Comparison of ENCODE assay signal across 1 cellular context in the genomic region with DNA sequence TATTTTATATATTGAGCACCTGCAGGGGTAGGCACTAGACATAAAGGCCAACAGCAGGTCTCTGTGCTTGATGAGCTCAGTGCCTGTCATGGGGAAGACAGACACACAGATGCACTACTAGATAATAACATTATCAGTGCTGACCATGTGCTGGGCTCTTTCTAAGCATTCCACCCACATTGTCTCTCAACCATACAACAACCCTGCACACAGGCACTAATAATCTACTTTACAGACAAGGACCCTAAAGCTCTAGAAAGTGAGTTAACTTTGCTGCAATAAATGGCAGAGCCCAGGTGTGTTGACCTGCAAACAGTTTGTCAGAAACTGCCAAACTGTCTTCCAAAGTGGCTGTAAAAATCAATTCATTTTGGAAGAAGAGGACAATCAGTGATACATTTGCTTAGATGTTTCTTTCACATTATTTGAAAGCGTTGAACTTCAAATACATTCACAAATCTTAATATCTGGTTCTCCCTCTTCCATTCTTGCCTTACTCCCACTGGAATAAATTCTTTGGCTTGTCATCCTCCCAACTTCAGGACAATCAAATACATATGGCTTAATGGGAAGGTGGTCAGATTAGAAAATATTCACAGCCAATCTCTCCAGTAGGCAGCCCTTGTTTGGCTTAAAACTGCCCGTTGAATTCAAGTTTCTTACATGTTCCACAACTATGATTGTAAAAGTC.
A peak's percentile ranks its signal among the peaks of the same experiment; 100 is the strongest.
TF ChIP-seq lines count a peak whose summit lies in the region.

No MANE protein-coding gene starts in this region.

TF ChIP-seq in K562, 482 proteins besides CTCF, POLR2A, EP300 and RAD21 (continued from another document and continues in another):
- TF ChIP-seq SAP30 (IDR thresholded peaks at IDR 0.05; ENCODE audit: borderline replicate concordance, insufficient read depth, low read depth, low read length, poor library complexity, severe bottlenecking) (no peak), ILF3 (IDR thresholded peaks at IDR 0.05; ENCODE audit: borderline replicate concordance) (peak; percentile 75; the same call in 1 of the 2 replicates), NCOA4 (IDR thresholded peaks at IDR 0.05; ENCODE audit: partially characterized antibody) (no peak), CBX2 (IDR thresholded peaks at IDR 0.05; ENCODE audit: insufficient read depth, low read length, poor library complexity, severe bottlenecking) (no peak), GABPA (tag; conservative IDR thresholded peaks at IDR 0.05; ENCODE audit: low read depth) (0 out of 2 replicates have a peak, but pooled peaks have one; percentile 36), RUNX1 (IDR thresholded peaks at IDR 0.05; ENCODE audit: low read depth) (0 out of 2 replicates have a peak, but pooled peaks have one; percentile 75), ZNF143 (CRISPR knock-in tag; IDR thresholded peaks at IDR 0.05) (no peak), PURB (CRISPR knock-in tag; IDR thresholded peaks at IDR 0.05; ENCODE audit: low read depth) (no peak), ZC3H8 (IDR thresholded peaks at IDR 0.05) (no peak), CBX3 (IDR thresholded peaks at IDR 0.05; ENCODE audit: borderline replicate concordance in 1 of 2, low read length in 2 of 2) (peak in 1 of 2 experiments; percentile 89; a peak in 1 of 3 replicates), ZNF707 (CRISPR knock-in tag; conservative IDR thresholded peaks at IDR 0.05) (no peak), MCM2 (IDR thresholded peaks at IDR 0.05; ENCODE audit: low read depth) (no peak), ZNF316 (IDR thresholded peaks at IDR 0.05) (no peak), ATF1 (CRISPR knock-in tag; IDR thresholded peaks at IDR 0.05) (no peak), ATF1 (tag; IDR thresholded peaks at IDR 0.05) (peak; percentile 80), CEBPG (CRISPR knock-in tag; IDR thresholded peaks at IDR 0.05) (no peak), CEBPG (tag; conservative IDR thresholded peaks at IDR 0.05 in 1 of 2, IDR thresholded peaks at IDR 0.05 in 1 of 2) (peak in 1 of 2 experiments; percentile 45; a peak in 1 of 4 replicates), FOXK1 (CRISPR knock-in tag; IDR thresholded peaks at IDR 0.05; ENCODE audit: borderline replicate concordance) (no peak), ZNF431 (CRISPR knock-in tag; IDR thresholded peaks at IDR 0.05) (no peak), CHD1 (IDR thresholded peaks at IDR 0.05; ENCODE audit: low read length) (no peak), ZNF76 (CRISPR knock-in tag; IDR thresholded peaks at IDR 0.05; ENCODE audit: borderline replicate concordance) (no peak), FOXM1 (IDR thresholded peaks at IDR 0.05; ENCODE audit: low read depth) (peak; percentile 95), FOXM1 (CRISPR knock-in tag; IDR thresholded peaks at IDR 0.05; ENCODE audit: low read depth) (no peak), ZNF586 (CRISPR knock-in tag; conservative IDR thresholded peaks at IDR 0.05) (no peak), ZNF384 (IDR thresholded peaks at IDR 0.05; ENCODE audit: low read depth, low read length) (no peak), IFI16 (CRISPR knock-in tag; IDR thresholded peaks at IDR 0.05) (no peak)
- TF ChIP-seq, protein P1, sequence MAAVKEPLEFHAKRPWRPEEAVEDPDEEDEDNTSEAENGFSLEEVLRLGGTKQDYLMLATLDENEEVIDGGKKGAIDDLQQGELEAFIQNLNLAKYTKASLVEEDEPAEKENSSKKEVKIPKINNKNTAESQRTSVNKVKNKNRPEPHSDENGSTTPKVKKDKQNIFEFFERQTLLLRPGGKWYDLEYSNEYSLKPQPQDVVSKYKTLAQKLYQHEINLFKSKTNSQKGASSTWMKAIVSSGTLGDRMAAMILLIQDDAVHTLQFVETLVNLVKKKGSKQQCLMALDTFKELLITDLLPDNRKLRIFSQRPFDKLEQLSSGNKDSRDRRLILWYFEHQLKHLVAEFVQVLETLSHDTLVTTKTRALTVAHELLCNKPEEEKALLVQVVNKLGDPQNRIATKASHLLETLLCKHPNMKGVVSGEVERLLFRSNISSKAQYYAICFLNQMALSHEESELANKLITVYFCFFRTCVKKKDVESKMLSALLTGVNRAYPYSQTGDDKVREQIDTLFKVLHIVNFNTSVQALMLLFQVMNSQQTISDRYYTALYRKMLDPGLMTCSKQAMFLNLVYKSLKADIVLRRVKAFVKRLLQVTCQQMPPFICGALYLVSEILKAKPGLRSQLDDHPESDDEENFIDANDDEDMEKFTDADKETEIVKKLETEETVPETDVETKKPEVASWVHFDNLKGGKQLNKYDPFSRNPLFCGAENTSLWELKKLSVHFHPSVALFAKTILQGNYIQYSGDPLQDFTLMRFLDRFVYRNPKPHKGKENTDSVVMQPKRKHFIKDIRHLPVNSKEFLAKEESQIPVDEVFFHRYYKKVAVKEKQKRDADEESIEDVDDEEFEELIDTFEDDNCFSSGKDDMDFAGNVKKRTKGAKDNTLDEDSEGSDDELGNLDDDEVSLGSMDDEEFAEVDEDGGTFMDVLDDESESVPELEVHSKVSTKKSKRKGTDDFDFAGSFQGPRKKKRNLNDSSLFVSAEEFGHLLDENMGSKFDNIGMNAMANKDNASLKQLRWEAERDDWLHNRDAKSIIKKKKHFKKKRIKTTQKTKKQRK (IDR thresholded peaks at IDR 0.05; ENCODE audit: borderline replicate concordance, low read depth, low read length) = no peak
- TF ChIP-seq, protein P2, sequence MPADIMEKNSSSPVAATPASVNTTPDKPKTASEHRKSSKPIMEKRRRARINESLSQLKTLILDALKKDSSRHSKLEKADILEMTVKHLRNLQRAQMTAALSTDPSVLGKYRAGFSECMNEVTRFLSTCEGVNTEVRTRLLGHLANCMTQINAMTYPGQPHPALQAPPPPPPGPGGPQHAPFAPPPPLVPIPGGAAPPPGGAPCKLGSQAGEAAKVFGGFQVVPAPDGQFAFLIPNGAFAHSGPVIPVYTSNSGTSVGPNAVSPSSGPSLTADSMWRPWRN (IDR thresholded peaks at IDR 0.05; ENCODE audit: low read depth) = peak; percentile 81
- TF ChIP-seq, protein P3, sequence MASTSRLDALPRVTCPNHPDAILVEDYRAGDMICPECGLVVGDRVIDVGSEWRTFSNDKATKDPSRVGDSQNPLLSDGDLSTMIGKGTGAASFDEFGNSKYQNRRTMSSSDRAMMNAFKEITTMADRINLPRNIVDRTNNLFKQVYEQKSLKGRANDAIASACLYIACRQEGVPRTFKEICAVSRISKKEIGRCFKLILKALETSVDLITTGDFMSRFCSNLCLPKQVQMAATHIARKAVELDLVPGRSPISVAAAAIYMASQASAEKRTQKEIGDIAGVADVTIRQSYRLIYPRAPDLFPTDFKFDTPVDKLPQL (IDR thresholded peaks at IDR 0.05; ENCODE audit: extremely low read depth, insufficient read length) = no peak
- TF ChIP-seq, protein P4, sequence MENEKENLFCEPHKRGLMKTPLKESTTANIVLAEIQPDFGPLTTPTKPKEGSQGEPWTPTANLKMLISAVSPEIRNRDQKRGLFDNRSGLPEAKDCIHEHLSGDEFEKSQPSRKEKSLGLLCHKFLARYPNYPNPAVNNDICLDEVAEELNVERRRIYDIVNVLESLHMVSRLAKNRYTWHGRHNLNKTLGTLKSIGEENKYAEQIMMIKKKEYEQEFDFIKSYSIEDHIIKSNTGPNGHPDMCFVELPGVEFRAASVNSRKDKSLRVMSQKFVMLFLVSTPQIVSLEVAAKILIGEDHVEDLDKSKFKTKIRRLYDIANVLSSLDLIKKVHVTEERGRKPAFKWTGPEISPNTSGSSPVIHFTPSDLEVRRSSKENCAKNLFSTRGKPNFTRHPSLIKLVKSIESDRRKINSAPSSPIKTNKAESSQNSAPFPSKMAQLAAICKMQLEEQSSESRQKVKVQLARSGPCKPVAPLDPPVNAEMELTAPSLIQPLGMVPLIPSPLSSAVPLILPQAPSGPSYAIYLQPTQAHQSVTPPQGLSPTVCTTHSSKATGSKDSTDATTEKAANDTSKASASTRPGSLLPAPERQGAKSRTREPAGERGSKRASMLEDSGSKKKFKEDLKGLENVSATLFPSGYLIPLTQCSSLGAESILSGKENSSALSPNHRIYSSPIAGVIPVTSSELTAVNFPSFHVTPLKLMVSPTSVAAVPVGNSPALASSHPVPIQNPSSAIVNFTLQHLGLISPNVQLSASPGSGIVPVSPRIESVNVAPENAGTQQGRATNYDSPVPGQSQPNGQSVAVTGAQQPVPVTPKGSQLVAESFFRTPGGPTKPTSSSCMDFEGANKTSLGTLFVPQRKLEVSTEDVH (IDR thresholded peaks at IDR 0.05; ENCODE audit: low read depth, partially characterized antibody) = peak; percentile 44
- TF ChIP-seq, protein P5, sequence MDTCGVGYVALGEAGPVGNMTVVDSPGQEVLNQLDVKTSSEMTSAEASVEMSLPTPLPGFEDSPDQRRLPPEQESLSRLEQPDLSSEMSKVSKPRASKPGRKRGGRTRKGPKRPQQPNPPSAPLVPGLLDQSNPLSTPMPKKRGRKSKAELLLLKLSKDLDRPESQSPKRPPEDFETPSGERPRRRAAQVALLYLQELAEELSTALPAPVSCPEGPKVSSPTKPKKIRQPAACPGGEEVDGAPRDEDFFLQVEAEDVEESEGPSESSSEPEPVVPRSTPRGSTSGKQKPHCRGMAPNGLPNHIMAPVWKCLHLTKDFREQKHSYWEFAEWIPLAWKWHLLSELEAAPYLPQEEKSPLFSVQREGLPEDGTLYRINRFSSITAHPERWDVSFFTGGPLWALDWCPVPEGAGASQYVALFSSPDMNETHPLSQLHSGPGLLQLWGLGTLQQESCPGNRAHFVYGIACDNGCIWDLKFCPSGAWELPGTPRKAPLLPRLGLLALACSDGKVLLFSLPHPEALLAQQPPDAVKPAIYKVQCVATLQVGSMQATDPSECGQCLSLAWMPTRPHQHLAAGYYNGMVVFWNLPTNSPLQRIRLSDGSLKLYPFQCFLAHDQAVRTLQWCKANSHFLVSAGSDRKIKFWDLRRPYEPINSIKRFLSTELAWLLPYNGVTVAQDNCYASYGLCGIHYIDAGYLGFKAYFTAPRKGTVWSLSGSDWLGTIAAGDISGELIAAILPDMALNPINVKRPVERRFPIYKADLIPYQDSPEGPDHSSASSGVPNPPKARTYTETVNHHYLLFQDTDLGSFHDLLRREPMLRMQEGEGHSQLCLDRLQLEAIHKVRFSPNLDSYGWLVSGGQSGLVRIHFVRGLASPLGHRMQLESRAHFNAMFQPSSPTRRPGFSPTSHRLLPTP (IDR thresholded peaks at IDR 0.05; ENCODE audit: borderline replicate concordance, extremely low read depth, insufficient read length) = no peak
- TF ChIP-seq, protein P6, sequence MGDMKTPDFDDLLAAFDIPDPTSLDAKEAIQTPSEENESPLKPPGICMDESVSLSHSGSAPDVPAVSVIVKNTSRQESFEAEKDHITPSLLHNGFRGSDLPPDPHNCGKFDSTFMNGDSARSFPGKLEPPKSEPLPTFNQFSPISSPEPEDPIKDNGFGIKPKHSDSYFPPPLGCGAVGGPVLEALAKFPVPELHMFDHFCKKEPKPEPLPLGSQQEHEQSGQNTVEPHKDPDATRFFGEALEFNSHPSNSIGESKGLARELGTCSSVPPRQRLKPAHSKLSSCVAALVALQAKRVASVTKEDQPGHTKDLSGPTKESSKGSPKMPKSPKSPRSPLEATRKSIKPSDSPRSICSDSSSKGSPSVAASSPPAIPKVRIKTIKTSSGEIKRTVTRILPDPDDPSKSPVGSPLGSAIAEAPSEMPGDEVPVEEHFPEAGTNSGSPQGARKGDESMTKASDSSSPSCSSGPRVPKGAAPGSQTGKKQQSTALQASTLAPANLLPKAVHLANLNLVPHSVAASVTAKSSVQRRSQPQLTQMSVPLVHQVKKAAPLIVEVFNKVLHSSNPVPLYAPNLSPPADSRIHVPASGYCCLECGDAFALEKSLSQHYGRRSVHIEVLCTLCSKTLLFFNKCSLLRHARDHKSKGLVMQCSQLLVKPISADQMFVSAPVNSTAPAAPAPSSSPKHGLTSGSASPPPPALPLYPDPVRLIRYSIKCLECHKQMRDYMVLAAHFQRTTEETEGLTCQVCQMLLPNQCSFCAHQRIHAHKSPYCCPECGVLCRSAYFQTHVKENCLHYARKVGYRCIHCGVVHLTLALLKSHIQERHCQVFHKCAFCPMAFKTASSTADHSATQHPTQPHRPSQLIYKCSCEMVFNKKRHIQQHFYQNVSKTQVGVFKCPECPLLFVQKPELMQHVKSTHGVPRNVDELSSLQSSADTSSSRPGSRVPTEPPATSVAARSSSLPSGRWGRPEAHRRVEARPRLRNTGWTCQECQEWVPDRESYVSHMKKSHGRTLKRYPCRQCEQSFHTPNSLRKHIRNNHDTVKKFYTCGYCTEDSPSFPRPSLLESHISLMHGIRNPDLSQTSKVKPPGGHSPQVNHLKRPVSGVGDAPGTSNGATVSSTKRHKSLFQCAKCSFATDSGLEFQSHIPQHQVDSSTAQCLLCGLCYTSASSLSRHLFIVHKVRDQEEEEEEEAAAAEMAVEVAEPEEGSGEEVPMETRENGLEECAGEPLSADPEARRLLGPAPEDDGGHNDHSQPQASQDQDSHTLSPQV (IDR thresholded peaks at IDR 0.05) = peak; percentile 44; the same call in 1 of the 2 replicates
- TF ChIP-seq, protein P7, sequence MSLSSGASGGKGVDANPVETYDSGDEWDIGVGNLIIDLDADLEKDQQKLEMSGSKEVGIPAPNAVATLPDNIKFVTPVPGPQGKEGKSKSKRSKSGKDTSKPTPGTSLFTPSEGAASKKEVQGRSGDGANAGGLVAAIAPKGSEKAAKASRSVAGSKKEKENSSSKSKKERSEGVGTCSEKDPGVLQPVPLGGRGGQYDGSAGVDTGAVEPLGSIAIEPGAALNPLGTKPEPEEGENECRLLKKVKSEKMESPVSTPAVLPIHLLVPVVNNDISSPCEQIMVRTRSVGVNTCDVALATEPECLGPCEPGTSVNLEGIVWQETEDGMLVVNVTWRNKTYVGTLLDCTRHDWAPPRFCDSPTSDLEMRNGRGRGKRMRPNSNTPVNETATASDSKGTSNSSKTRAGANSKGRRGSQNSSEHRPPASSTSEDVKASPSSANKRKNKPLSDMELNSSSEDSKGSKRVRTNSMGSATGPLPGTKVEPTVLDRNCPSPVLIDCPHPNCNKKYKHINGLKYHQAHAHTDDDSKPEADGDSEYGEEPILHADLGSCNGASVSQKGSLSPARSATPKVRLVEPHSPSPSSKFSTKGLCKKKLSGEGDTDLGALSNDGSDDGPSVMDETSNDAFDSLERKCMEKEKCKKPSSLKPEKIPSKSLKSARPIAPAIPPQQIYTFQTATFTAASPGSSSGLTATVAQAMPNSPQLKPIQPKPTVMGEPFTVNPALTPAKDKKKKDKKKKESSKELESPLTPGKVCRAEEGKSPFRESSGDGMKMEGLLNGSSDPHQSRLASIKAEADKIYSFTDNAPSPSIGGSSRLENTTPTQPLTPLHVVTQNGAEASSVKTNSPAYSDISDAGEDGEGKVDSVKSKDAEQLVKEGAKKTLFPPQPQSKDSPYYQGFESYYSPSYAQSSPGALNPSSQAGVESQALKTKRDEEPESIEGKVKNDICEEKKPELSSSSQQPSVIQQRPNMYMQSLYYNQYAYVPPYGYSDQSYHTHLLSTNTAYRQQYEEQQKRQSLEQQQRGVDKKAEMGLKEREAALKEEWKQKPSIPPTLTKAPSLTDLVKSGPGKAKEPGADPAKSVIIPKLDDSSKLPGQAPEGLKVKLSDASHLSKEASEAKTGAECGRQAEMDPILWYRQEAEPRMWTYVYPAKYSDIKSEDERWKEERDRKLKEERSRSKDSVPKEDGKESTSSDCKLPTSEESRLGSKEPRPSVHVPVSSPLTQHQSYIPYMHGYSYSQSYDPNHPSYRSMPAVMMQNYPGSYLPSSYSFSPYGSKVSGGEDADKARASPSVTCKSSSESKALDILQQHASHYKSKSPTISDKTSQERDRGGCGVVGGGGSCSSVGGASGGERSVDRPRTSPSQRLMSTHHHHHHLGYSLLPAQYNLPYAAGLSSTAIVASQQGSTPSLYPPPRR (CRISPR knock-in tag; IDR thresholded peaks at IDR 0.05; ENCODE audit: borderline replicate concordance) = 0 out of 2 replicates have a peak, but pooled peaks have one; percentile 64
- TF ChIP-seq, protein P8, sequence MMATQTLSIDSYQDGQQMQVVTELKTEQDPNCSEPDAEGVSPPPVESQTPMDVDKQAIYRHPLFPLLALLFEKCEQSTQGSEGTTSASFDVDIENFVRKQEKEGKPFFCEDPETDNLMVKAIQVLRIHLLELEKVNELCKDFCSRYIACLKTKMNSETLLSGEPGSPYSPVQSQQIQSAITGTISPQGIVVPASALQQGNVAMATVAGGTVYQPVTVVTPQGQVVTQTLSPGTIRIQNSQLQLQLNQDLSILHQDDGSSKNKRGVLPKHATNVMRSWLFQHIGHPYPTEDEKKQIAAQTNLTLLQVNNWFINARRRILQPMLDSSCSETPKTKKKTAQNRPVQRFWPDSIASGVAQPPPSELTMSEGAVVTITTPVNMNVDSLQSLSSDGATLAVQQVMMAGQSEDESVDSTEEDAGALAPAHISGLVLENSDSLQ (IDR thresholded peaks at IDR 0.05) = peak; percentile 96
